ENCODE assay signal across 8 cellular contexts in the genomic region with DNA sequence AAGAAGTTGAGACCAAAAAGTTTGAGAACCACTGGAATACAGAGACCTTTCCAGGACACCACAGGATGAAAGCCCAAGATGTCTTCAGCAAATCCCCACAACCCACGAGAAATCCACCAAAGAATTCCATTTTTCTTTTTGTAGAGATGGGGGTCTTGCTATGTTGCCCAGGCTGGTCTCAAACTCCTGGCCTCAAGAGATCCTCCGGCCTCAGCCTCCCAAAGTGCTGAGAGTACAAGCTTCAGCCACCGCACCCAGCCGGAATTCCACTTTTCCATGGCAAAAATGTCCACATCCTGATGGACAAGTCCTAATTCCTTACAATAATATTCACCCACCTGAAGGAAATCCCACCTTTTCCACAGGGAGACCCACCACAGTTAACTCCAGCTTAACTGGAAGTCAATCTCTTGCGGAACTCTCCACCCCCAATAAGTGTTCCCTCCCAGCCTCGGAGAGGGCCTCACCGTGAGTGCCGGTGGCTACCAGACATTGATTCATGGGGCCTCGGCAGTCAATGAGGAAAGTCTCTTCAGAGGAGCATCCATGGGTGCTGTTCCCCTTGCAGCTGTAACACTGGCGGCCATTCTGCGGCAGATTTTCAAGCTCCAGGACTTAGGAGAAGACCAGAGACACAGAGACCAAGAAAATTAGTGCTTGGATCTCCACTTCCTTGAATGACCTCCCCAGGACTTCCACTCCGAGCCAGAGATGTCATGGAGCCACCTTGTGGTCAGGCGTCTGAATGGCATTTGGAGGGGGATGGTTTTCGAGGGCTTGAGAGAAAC. TPM values are rescaled to one million over a fixed set of nuclear protein-coding genes. Genes with fewer than 3 reads are reported as not detected.
A peak's percentile ranks its signal among the peaks of the same experiment; 100 is the strongest.
DNase-seq lines count a peak whose midpoint lies in the region; ATAC-seq and TF ChIP-seq lines count a peak whose summit lies in the region.

No MANE protein-coding gene starts in this region.

- peak overlapping the region; percentile 73 for H3K27ac ChIP-seq in substantia nigra (ENCODE audit: low read depth, low read length, poor library complexity, severe bottlenecking)

- H3K9me3 Mint-ChIP-seq in WTC11 = peaks cover 13% of the 10 kb centered on the region
- H3K9me3 Mint-ChIP-seq in endothelial cell (ENCODE audit: unreplicated experiment) = no peaks in the 10 kb centered on the region

- CTCF ChIA-PET in WTC11 (lab: Charles Lee) = interaction anchor here (0.7 to 2.5 kb wide), 22 partner anchors 10 to 205 kb away, joined by 3 to 22 read pairs (median 4); a partner anchor contains a TSS

- H3K27me3 Mint-ChIP-seq in WTC11 (ENCODE audit: low read depth) = peaks cover 2% of the 10 kb centered on the region; the same call in 1 of the 2 replicates
- peaks cover 10% of the 10 kb centered on the region for H3K27me3 Mint-ChIP-seq in endothelial cell (ENCODE audit: unreplicated experiment)

- POLR2A ChIA-PET in WTC11 (lab: Charles Lee) = no interaction called here

- peaks cover 2% of the 10 kb centered on the region; the same call in 1 of the 2 replicates for H3K4me1 Mint-ChIP-seq in WTC11
- peaks cover 3% of the 10 kb centered on the region for H3K4me1 Mint-ChIP-seq in endothelial cell (ENCODE audit: unreplicated experiment)

- DNase-seq in activated gamma-delta T cell treated with Interleukin-2 at 50 U/mL for 16 hours = peak; percentile 19
- DNase-seq in activated gamma-delta T cell (lab: John Stamatoyannopoulos, UW) = no peak
- peak; percentile 5 for DNase-seq in NCI-H128 (lab: John Stamatoyannopoulos, UW; ENCODE audit: unreplicated experiment)
- peak; percentile 74 for DNase-seq in WTC11 (ENCODE audit: low spot score)
- DNase-seq in endothelial cell (ENCODE audit: low spot score) = peak; percentile 71
- DNase-seq in middle frontal gyrus (ENCODE audit: extremely low spot score, low spot score) = peak; percentile 58
- DNase-seq in substantia nigra (lab: John Stamatoyannopoulos, UW) = peak in 42 of 49 donors; percentile 9 to 74 (median 54)

- peak; percentile 88 for ATAC-seq in WTC11
- no peak for ATAC-seq in GM21576 (IDR thresholded peaks at IDR 0.05; ENCODE audit: unreplicated experiment)

- H3K27ac Mint-ChIP-seq in WTC11 = 0 out of 2 replicates have a peak overlapping the region, but pooled peaks have one; percentile 78
- H3K27ac Mint-ChIP-seq in endothelial cell (ENCODE audit: unreplicated experiment) = peak overlapping the region; percentile 82

- peak; percentile 62 for TF ChIP-seq CTCF in WTC11 (IDR thresholded peaks at IDR 0.05)
- peak; percentile 68 for TF ChIP-seq CTCF in endothelial cell (IDR thresholded peaks at IDR 0.05; ENCODE audit: unreplicated experiment)

- peaks cover 48% of the 10 kb centered on the region for H3K36me3 Mint-ChIP-seq in WTC11
- peaks cover 25% of the 10 kb centered on the region for H3K36me3 Mint-ChIP-seq in endothelial cell (ENCODE audit: low read depth, unreplicated experiment)

- H3K4me3 Mint-ChIP-seq in WTC11 = no peak overlapping the region
- H3K4me3 Mint-ChIP-seq in endothelial cell (ENCODE audit: unreplicated experiment) = no peak overlapping the region

TF ChIP-seq in WTC11, 78 proteins besides CTCF, POLR2A, EP300 and RAD21:
- TF ChIP-seq TP53 (CRISPR knock-in tag; IDR thresholded peaks at IDR 0.05) (no peak), ZNF121 (CRISPR knock-in tag; IDR thresholded peaks at IDR 0.05) (peak; percentile 66; the same call in 1 of the 2 replicates)
- TF ChIP-seq, protein P1, sequence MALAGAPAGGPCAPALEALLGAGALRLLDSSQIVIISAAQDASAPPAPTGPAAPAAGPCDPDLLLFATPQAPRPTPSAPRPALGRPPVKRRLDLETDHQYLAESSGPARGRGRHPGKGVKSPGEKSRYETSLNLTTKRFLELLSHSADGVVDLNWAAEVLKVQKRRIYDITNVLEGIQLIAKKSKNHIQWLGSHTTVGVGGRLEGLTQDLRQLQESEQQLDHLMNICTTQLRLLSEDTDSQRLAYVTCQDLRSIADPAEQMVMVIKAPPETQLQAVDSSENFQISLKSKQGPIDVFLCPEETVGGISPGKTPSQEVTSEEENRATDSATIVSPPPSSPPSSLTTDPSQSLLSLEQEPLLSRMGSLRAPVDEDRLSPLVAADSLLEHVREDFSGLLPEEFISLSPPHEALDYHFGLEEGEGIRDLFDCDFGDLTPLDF (CRISPR knock-in tag; IDR thresholded peaks at IDR 0.05) = no peak

RNA-seq across cellular contexts. Expression of a gene that starts 12.3 kb away (rescaled TPM):
- total RNA-seq in WTC11 (2021) = 12.2 to 13.3 TPM (median 12.4 TPM) in 3 replicates
- 21.1 TPM for total RNA-seq in endothelial cell (ENCODE audit: unreplicated experiment)

RNA-seq across cellular contexts. Expression of a gene that starts 18.0 kb away (rescaled TPM):
- total RNA-seq in WTC11 (2021) (10.5 to 14.4 TPM (median 13.5 TPM) in 3 replicates), endothelial cell (ENCODE audit: unreplicated experiment) (16.3 TPM)

RNA-seq across cellular contexts. Expression of a gene that starts 32.5 kb away (rescaled TPM):
- total RNA-seq in WTC11 (2021) (19.2 to 20.1 TPM (median 20.0 TPM) in 3 replicates), endothelial cell (ENCODE audit: unreplicated experiment) (97.7 TPM)

RNA-seq across cellular contexts. Expression of a gene that starts 40.1 kb away (rescaled TPM):
- total RNA-seq in WTC11 (2021) (0.34 to 0.44 TPM (median 0.42 TPM) in 3 replicates), endothelial cell (ENCODE audit: unreplicated experiment) (0.26 TPM)

RNA-seq across cellular contexts. Expression of a gene that starts 55.6 kb away (rescaled TPM):
- total RNA-seq in WTC11 (2021) (15.9 to 18.5 TPM (median 16.5 TPM) in 3 replicates), endothelial cell (ENCODE audit: unreplicated experiment) (10.7 TPM)
